24 cellular contexts compared by ENCODE assay signal in the genomic region with DNA sequence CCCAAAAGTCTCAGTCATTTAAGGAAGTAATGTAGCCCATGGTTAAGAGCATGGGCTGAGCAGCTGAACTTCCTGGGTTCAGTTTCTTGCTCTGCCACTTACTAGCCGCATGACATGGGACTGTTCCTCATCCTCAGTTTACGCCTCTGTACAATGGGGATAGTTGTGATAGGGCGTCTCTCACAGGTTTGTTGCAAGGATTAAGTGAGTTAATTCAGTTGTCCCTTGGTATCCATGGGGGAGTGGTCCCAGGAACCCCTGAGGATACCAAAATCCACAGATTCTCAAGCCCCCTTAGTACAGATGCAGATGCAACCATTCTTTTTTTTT.
DNase-seq lines count a peak whose midpoint lies in the region; ATAC-seq and TF ChIP-seq lines count a peak whose summit lies in the region.
"Had no signal": no experiment of that assay in that cellular context is flagged by ENCODE, and none has a peak within 500 bp of the region (broad histone marks: within the 10 kb centered on the region; RNA-seq: fewer than 3 reads in every experiment).

No MANE protein-coding gene starts in this region.

- H3K36me3 ChIP-seq in body of pancreas (replicated peaks in 1 of 2; ENCODE audit: insufficient read depth in 1 of 2, low read depth in 2 of 2): no peaks in the 10 kb centered on the region
- no peaks in the 10 kb centered on the region for H3K36me3 ChIP-seq in left lung
- H3K36me3 ChIP-seq: adrenal gland, breast epithelium, gastrocnemius medialis, HAP-1 had no signal

- H3K27ac ChIP-seq in body of pancreas: peak overlapping the region; percentile 75 to 89 (median 84)
- peak overlapping the region; percentile 72 to 93 for H3K27ac ChIP-seq in left lung
- peak overlapping the region; percentile 70 for H3K27ac ChIP-seq in temporal lobe (ENCODE audit: low read depth, low read length)
- H3K27ac ChIP-seq: adrenal gland, breast epithelium, gastrocnemius medialis had no signal

- no peak for TF ChIP-seq CTCF in body of pancreas (IDR thresholded peaks at IDR 0.05)
- TF ChIP-seq CTCF in left lung (IDR thresholded peaks at IDR 0.05): no peak

- no peaks in the 10 kb centered on the region for H3K9me3 ChIP-seq in body of pancreas
- H3K9me3 ChIP-seq in left lung: no peaks in the 10 kb centered on the region
- H3K9me3 ChIP-seq: adrenal gland, breast epithelium, gastrocnemius medialis, HAP-1 had no signal

- 88 to 93% methylated on average over 3 of the region's 3 CpGs for WGBS in body of pancreas, 2 donors

- H3K4me1 ChIP-seq in body of pancreas (peaks cover 91% of the 10 kb centered on the region), left lung (peaks cover 53 to 84% of the 10 kb centered on the region in 2 donors)
- H3K4me1 ChIP-seq: breast epithelium had no signal

- no peak overlapping the region for H3K4me3 ChIP-seq in body of pancreas
- no peak overlapping the region for H3K4me3 ChIP-seq in left lung
- H3K4me3 ChIP-seq: adrenal gland, breast epithelium, gastrocnemius medialis, HAP-1 had no signal

- no peak for ATAC-seq in body of pancreas
- no peak for ATAC-seq in left lung
- ATAC-seq: activated T-cell treated with anti-CD3 and anti-CD28 coated beads, Interleukin-2, amount 50 U/mL, for 4 hours; gastrocnemius medialis; naive thymus-derived CD8-positive, alpha-beta T cell had no signal

- H3K27me3 ChIP-seq in body of pancreas (no peaks in the 10 kb centered on the region), left lung (no peaks in the 10 kb centered on the region)
- H3K27me3 ChIP-seq: adrenal gland, breast epithelium, gastrocnemius medialis had no signal

- TF ChIP-seq POLR2A in body of pancreas (IDR thresholded peaks at IDR 0.05): no peak

- peak; percentile 9 for DNase-seq in NOMO-1 treated with dmso at 0.1 percent for 144 hours (lab: John Stamatoyannopoulos, UW; ENCODE audit: unreplicated experiment)
- no peak for DNase-seq in body of pancreas
- no peak for DNase-seq in left lung
- no peak for DNase-seq in HT-29 (ENCODE audit: low spot score)
- DNase-seq in GM19238 (ENCODE audit: insufficient read length, low spot score): no peak
- DNase-seq in effector CD4-positive, alpha-beta T cell: no peak
- DNase-seq: activated B cell treated with CpG ODN at 0.5 μM for 24 hours; activated CD4-positive, alpha-beta T cell treated with anti-CD3 and anti-CD28 coated beads, Interleukin-2, amount 50 U/mL, for 1 hour; activated T-cell treated with anti-CD3 and anti-CD28 coated beads, Interleukin-2, amount 50 U/mL, for 4 hours; CD4-positive, CD25-positive, alpha-beta regulatory T cell; cortex of kidney; immature natural killer cell; naive thymus-derived CD8-positive, alpha-beta T cell; NCI-H1105; NCI-H1930; NCI-H526 treated with DMSO at 0.1 percent for 48 hours; occipital lobe; small intestine; stimulated activated CD4-positive, alpha-beta T cell treated with anti-CD3 and anti-CD28 coated beads, Interleukin-2, amount 100 ng/mL, for 24 hours had no signal

- intact Hi-C loops in body of pancreas (cut with DNase I) (no loop called here), left lung (cut with DNase I) (no loop called here)
